17 cellular contexts compared by ENCODE assay signal in genomic region chr9:14958989-14959388, GRCh38. TPM values are rescaled to one million over a fixed set of nuclear protein-coding genes. Genes with fewer than 3 reads are reported as not detected.
DNase-seq lines count a peak whose midpoint lies in the region; ATAC-seq lines count a peak whose summit lies in the region.
"Had no signal": no experiment of that assay in that cellular context is flagged by ENCODE, and none has a peak within 500 bp of the region (broad histone marks: within the 10 kb centered on the region; RNA-seq: fewer than 3 reads in every experiment).

No MANE protein-coding gene starts in this region.

- H3K27me3 Mint-ChIP-seq in activated T-cell treated with anti-CD3 and anti-CD28 coated beads, Interleukin-2, amount 50 U/mL, for 72 hours (ENCODE audit: low read depth) = no peaks in the 10 kb centered on the region
- no peaks in the 10 kb centered on the region for H3K27me3 Mint-ChIP-seq in activated naive CD8-positive, alpha-beta T cell treated with anti-CD3 and anti-CD28 coated beads, Interleukin-2, amount 10 ng/mL, durations not matched to agents 7 days and 5 days
- H3K27me3 Mint-ChIP-seq in effector memory CD8-positive, alpha-beta T cell = no peaks in the 10 kb centered on the region
- H3K27me3 Mint-ChIP-seq: CD8-positive, alpha-beta memory T cell had no signal

- H3K27ac ChIP-seq in SK-N-MC = peak overlapping the region; percentile 11

- no peak overlapping the region for H3K9ac ChIP-seq in SK-N-MC (ENCODE audit: insufficient read length)

- H3K4me3 ChIP-seq in SK-N-MC = no peak overlapping the region
- H3K4me3 ChIP-seq: K562 had no signal

- no peak for DNase-seq in activated T-cell treated with anti-CD3 and anti-CD28 coated beads, Interleukin-2, amount 50 U/mL, for 72 hours
- no peak for DNase-seq in activated T-cell treated with anti-CD3 and anti-CD28 coated beads for 4 hours
- DNase-seq in G401 (ENCODE audit: low spot score) = peak; percentile 1
- DNase-seq in SK-N-MC (ENCODE audit: low read depth, low spot score) = no peak
- DNase-seq in activated naive CD8-positive, alpha-beta T cell treated with anti-CD3 and anti-CD28 coated beads, Interleukin-2, amount 10 ng/mL, durations not matched to agents 7 days and 5 days = no peak
- DNase-seq in effector memory CD8-positive, alpha-beta T cell = no peak
- DNase-seq: ACHN; C1 segment of cervical spinal cord; CD8-positive, alpha-beta memory T cell; DMS53; NCI-H1092 treated with DMSO at 0.1 percent for 48 hours; NCI-H2081; NCI-H446 treated with DMSO at 0.1 percent for 48 hours; NCI-H69 had no signal

- H3K27ac Mint-ChIP-seq in activated T-cell treated with anti-CD3 and anti-CD28 coated beads, Interleukin-2, amount 50 U/mL, for 72 hours = no peak overlapping the region
- H3K27ac Mint-ChIP-seq in activated naive CD8-positive, alpha-beta T cell treated with anti-CD3 and anti-CD28 coated beads, Interleukin-2, amount 10 ng/mL, durations not matched to agents 7 days and 5 days = peak overlapping the region; percentile 23
- H3K27ac Mint-ChIP-seq in effector memory CD8-positive, alpha-beta T cell = no peak overlapping the region
- H3K27ac Mint-ChIP-seq: CD8-positive, alpha-beta memory T cell had no signal

- peaks cover 0 to 2% of the 10 kb centered on the region in 2 donors for H3K36me3 Mint-ChIP-seq in activated T-cell treated with anti-CD3 and anti-CD28 coated beads, Interleukin-2, amount 50 U/mL, for 72 hours (ENCODE audit: insufficient read depth in 2 of 2)
- H3K36me3 Mint-ChIP-seq in activated naive CD8-positive, alpha-beta T cell treated with anti-CD3 and anti-CD28 coated beads, Interleukin-2, amount 10 ng/mL, durations not matched to agents 7 days and 5 days = no peaks in the 10 kb centered on the region
- H3K36me3 Mint-ChIP-seq in effector memory CD8-positive, alpha-beta T cell (ENCODE audit: insufficient read depth) = no peaks in the 10 kb centered on the region
- H3K36me3 Mint-ChIP-seq: CD8-positive, alpha-beta memory T cell had no signal

- peak overlapping the region in 1 of 2 donors; percentile 20 for H3K4me3 Mint-ChIP-seq in activated T-cell treated with anti-CD3 and anti-CD28 coated beads, Interleukin-2, amount 50 U/mL, for 72 hours
- H3K4me3 Mint-ChIP-seq in activated naive CD8-positive, alpha-beta T cell treated with anti-CD3 and anti-CD28 coated beads, Interleukin-2, amount 10 ng/mL, durations not matched to agents 7 days and 5 days = no peak overlapping the region
- H3K4me3 Mint-ChIP-seq in effector memory CD8-positive, alpha-beta T cell = no peak overlapping the region
- H3K4me3 Mint-ChIP-seq: CD8-positive, alpha-beta memory T cell had no signal

- POLR2A ChIA-PET in activated naive CD8-positive, alpha-beta T cell treated with anti-CD3 and anti-CD28 coated beads, Interleukin-2, amount 10 ng/mL, durations not matched to agents 7 days and 5 days (lab: Charles Lee) = no interaction called here

- peak; percentile 79 to 81 for ATAC-seq in activated T-cell treated with anti-CD3 and anti-CD28 coated beads, Interleukin-2, amount 50 U/mL, for 72 hours (replicated peaks in 1 of 2)
- peak; percentile 59 for ATAC-seq in activated naive CD8-positive, alpha-beta T cell treated with anti-CD3 and anti-CD28 coated beads, Interleukin-2, amount 10 ng/mL, durations not matched to agents 7 days and 5 days (ENCODE audit: low read depth)
- no peak for ATAC-seq in effector memory CD8-positive, alpha-beta T cell (replicated peaks)
- ATAC-seq in HG03045 (IDR thresholded peaks at IDR 0.05; ENCODE audit: unreplicated experiment) = no peak
- ATAC-seq: K562, Right ventricle myocardium inferior had no signal

- H3K9me3 ChIP-seq in SK-N-MC (ENCODE audit: low read depth, low read length) = no peaks in the 10 kb centered on the region

- peaks cover 45% of the 10 kb centered on the region for H3K4me1 Mint-ChIP-seq in activated T-cell treated with anti-CD3 and anti-CD28 coated beads, Interleukin-2, amount 50 U/mL, for 72 hours (ENCODE audit: low read depth)
- H3K4me1 Mint-ChIP-seq in activated naive CD8-positive, alpha-beta T cell treated with anti-CD3 and anti-CD28 coated beads, Interleukin-2, amount 10 ng/mL, durations not matched to agents 7 days and 5 days = peaks cover 21% of the 10 kb centered on the region
- H3K4me1 Mint-ChIP-seq in effector memory CD8-positive, alpha-beta T cell (ENCODE audit: low read depth in 2 of 2) = peaks cover 0 to 2% of the 10 kb centered on the region in 2 donors

- H3K36me3 ChIP-seq in SK-N-MC (ENCODE audit: insufficient read depth, low read length) = peaks cover 13% of the 10 kb centered on the region

- in situ Hi-C loops in G401 (cut with HindIII; ENCODE audit: low sequenced_read_pairs) = no loop called here

- peaks cover 2% of the 10 kb centered on the region in 2 donors for H3K9me3 Mint-ChIP-seq in activated T-cell treated with anti-CD3 and anti-CD28 coated beads, Interleukin-2, amount 50 U/mL, for 72 hours
- H3K9me3 Mint-ChIP-seq in activated naive CD8-positive, alpha-beta T cell treated with anti-CD3 and anti-CD28 coated beads, Interleukin-2, amount 10 ng/mL, durations not matched to agents 7 days and 5 days = no peaks in the 10 kb centered on the region
- H3K9me3 Mint-ChIP-seq in effector memory CD8-positive, alpha-beta T cell = peaks cover 1 to 7% of the 10 kb centered on the region in 2 donors

RNA-seq across cellular contexts. Expression of gene FREM1, which starts 48.8 kb away (rescaled TPM):
- not detected for total RNA-seq in activated T-cell treated with anti-CD3 and anti-CD28 coated beads, Interleukin-2, amount 50 U/mL, for 72 hours
- 0.07 and 0.37 TPM in 2 replicates for total RNA-seq in G401 (2014; rRNA removed; shearing (Covaris generic))
- total RNA-seq in activated naive CD8-positive, alpha-beta T cell treated with anti-CD3 and anti-CD28 coated beads, Interleukin-2, amount 10 ng/mL, durations not matched to agents 7 days and 5 days = not detected
- total RNA-seq: CD8-positive, alpha-beta memory T cell had no signal

Comparison
In these comparisons a context has a peak if more than half of its experiments do, and no peak if none do; other contexts are left out.
1. ATAC-seq: peak in activated T-cell treated with anti-CD3 and anti-CD28 coated beads, Interleukin-2, amount 50 U/mL, for 72 hours (2 of 2) and activated naive CD8-positive, alpha-beta T cell treated with anti-CD3 and anti-CD28 coated beads, Interleukin-2, amount 10 ng/mL, durations not matched to agents 7 days and 5 days (single experiment); none in effector memory CD8-positive, alpha-beta T cell (single experiment) and HG03045 (single experiment).